ENCODE assay signal across 22 cellular contexts in genomic region chr17:76987486-76987885, GRCh38.
"Had no signal": no experiment of that assay in that cellular context is flagged by ENCODE, and none has a peak within 500 bp of the region (broad histone marks: within the 10 kb centered on the region; RNA-seq: fewer than 3 reads in every experiment).

No MANE protein-coding gene starts in this region.

- H3K36me3 ChIP-seq: esophagus muscularis mucosa, gastrocnemius medialis, left ventricle myocardium inferior, lower lobe of right lung, neutrophil, spleen, tibial artery, upper lobe of left lung, vagina had no signal

- H3K4me1 ChIP-seq: esophagus muscularis mucosa, gastrocnemius medialis, lower lobe of right lung, tibial artery, upper lobe of left lung, vagina had no signal

- H3K27ac ChIP-seq: epithelial cell of prostate, esophagus muscularis mucosa, gastrocnemius medialis, left ventricle myocardium inferior, lower lobe of right lung, neutrophil, spleen, tibial artery, upper lobe of left lung, vagina had no signal

- H3K27me3 ChIP-seq: neutrophil, upper lobe of left lung, vagina had no signal

- H3K4me3 ChIP-seq: esophagus muscularis mucosa, gastrocnemius medialis, left ventricle myocardium inferior, lower lobe of right lung, spleen, tibial artery, upper lobe of left lung, vagina had no signal

- H3K4me3 Mint-ChIP-seq: immature natural killer cell; memory B cell; mesothelial cell of epicardium; natural killer cell treated with Interleukin-12 subunit alpha and Interleukin-12 subunit beta and Interleukin-15 and Interleukin-18, amount 100 ng/mL, for 72 hours had no signal

- H3K9me3 ChIP-seq: esophagus muscularis mucosa, gastrocnemius medialis, left ventricle myocardium inferior, lower lobe of right lung, neutrophil, spleen, tibial artery, upper lobe of left lung, vagina had no signal

- ATAC-seq: gastrocnemius medialis; left cardiac atrium; lower lobe of right lung; sciatic nerve; stimulated activated naive CD8-positive, alpha-beta T cell treated with anti-CD3 and anti-CD28 coated beads, Interleukin-15, Interleukin-2, amounts not matched to agents 100 U/mL and 50 U/mL, for 24 hours had no signal

- H3K36me3 Mint-ChIP-seq: immature natural killer cell; memory B cell; mesothelial cell of epicardium; natural killer cell treated with Interleukin-12 subunit alpha and Interleukin-12 subunit beta and Interleukin-15 and Interleukin-18, amount 100 ng/mL, for 72 hours had no signal

- DNase-seq: effector memory CD4-positive, alpha-beta T cell; gastrocnemius medialis; glutamatergic neuron; immature natural killer cell; left cardiac atrium; left ventricle myocardium inferior; lower lobe of right lung; spleen; stimulated activated CD4-positive, alpha-beta T cell treated with anti-CD3 and anti-CD28 coated beads, Interleukin-15, amount 100 ng/mL, for 24 hours; stimulated activated CD4-positive, alpha-beta T cell treated with anti-CD3 and anti-CD28 coated beads, Interleukin-1b, Interleukin-23, amount 100 ng/mL, for 48 hours; stimulated activated CD4-positive, alpha-beta T cell treated with anti-CD3 and anti-CD28 coated beads, Interleukin-4, amount 100 ng/mL, for 24 hours; stimulated activated naive CD8-positive, alpha-beta T cell treated with anti-CD3 and anti-CD28 coated beads, Interleukin-15, Interleukin-2, amounts not matched to agents 100 U/mL and 50 U/mL, for 24 hours; tibial artery; upper lobe of left lung had no signal

- H3K9me3 Mint-ChIP-seq: immature natural killer cell; memory B cell; mesothelial cell of epicardium; natural killer cell treated with Interleukin-12 subunit alpha and Interleukin-12 subunit beta and Interleukin-15 and Interleukin-18, amount 100 ng/mL, for 72 hours had no signal

- H3K4me1 Mint-ChIP-seq: mesothelial cell of epicardium had no signal

- H3K27ac Mint-ChIP-seq: immature natural killer cell, memory B cell, mesothelial cell of epicardium had no signal
